Comparison of ENCODE assay signal across 24 cellular contexts in genomic region chr10:35819011-35819410, GRCh38.
DNase-seq lines count a peak whose midpoint lies in the region; ATAC-seq, FAIRE-seq and TF ChIP-seq lines count a peak whose summit lies in the region.
"Had no signal": no experiment of that assay in that cellular context is flagged by ENCODE, and none has a peak within 500 bp of the region (broad histone marks: within the 10 kb centered on the region; RNA-seq: fewer than 3 reads in every experiment).

No MANE protein-coding gene starts in this region.

- DNase-seq in GM12891 (ENCODE audit: insufficient read length, low spot score) (no peak), HTR-8/SVneo (ENCODE audit: insufficient read length, low spot score) (no peak), urothelium cell line (ENCODE audit: low spot score) (no peak), dermis blood vessel endothelial cell (no peak)
- DNase-seq: ACHN; BE2C; C1 segment of cervical spinal cord; CD4-positive, alpha-beta memory T cell; CD4-positive, CD25-positive, alpha-beta regulatory T cell; CD8-positive, alpha-beta memory T cell; COR-L47; DMS 273 treated with DMSO at 0.1 percent for 48 hours; DMS153; DMS53; DMS79; DND-41; EL; GF-D8 had no signal

- TF ChIP-seq POLR2A in GM12891 (IDR thresholded peaks at IDR 0.05; ENCODE audit: low read depth, low read length) = no peak

- FAIRE-seq in GM12891 (lab: Jason Lieb, UNC) = peak; percentile 20
- FAIRE-seq in HTR-8/SVneo (lab: Jason Lieb, UNC) = peak; percentile 87
- FAIRE-seq in urothelium cell line (lab: Jason Lieb, UNC) = peak; percentile 86
- FAIRE-seq: A204.1, G401.6, GM12892, GM18507, GM19239 had no signal

- ATAC-seq in GM19035 (IDR thresholded peaks at IDR 0.05; ENCODE audit: unreplicated experiment) = no peak

TF ChIP-seq in GM12891, 5 proteins besides CTCF, POLR2A, EP300 and RAD21:
- TF ChIP-seq POU2F2 (IDR thresholded peaks at IDR 0.05; ENCODE audit: low read depth, low read length) (no peak), POLR2AphosphoS5 (IDR thresholded peaks at IDR 0.05; ENCODE audit: low read depth, low read length) (no peak), SPI1 (IDR thresholded peaks at IDR 0.05; ENCODE audit: low read depth, low read length) (no peak), TAF1 (IDR thresholded peaks at IDR 0.05; ENCODE audit: low read depth, low read length) (no peak), PAX5 (IDR thresholded peaks at IDR 0.05; ENCODE audit: insufficient read depth, low read length, severe bottlenecking) (no peak)
